8 cellular contexts compared by ENCODE assay signal in genomic region chr6:134173936-134174789, GRCh38.
DNase-seq lines count a peak whose midpoint lies in the region; ATAC-seq and TF ChIP-seq lines count a peak whose summit lies in the region.

No MANE protein-coding gene starts in this region.

- peaks cover 46% of the 10 kb centered on the region for H4K20me1 ChIP-seq in OCI-LY3 (ENCODE audit: insufficient read depth, low read length)

- peak overlapping the region; percentile 79 for H3K4me2 ChIP-seq in OCI-LY3 (ENCODE audit: low read length)

- H3K4me3 ChIP-seq in GM12875 (ENCODE audit: low read depth, low read length), result peak overlapping the region; percentile 50
- H3K4me3 ChIP-seq in OCI-LY3 (ENCODE audit: low read length), result peak overlapping the region; percentile 94
- H3K4me3 ChIP-seq in mucosa of rectum (ENCODE audit: low read length in 2 of 2), result peak overlapping the region; percentile 87 to 92

- no peak for TF ChIP-seq EP300 in Ishikawa (IDR thresholded peaks at IDR 0.05; ENCODE audit: borderline replicate concordance)

- H2AFZ ChIP-seq in OCI-LY3 (ENCODE audit: low read depth, low read length), result no peak overlapping the region

- H3K27me3 ChIP-seq in OCI-LY3 (ENCODE audit: low read depth, low read length) (no peaks in the 10 kb centered on the region), mucosa of rectum (ENCODE audit: control insufficient read depth in 2 of 2, insufficient read depth in 2 of 2, low read length in 2 of 2) (no peaks in the 10 kb centered on the region)

- TF ChIP-seq POLR2A in erythroblast (IDR thresholded peaks at IDR 0.05; ENCODE audit: low read length), result no peak

- ATAC-seq in GM21447 (IDR thresholded peaks at IDR 0.05; ENCODE audit: unreplicated experiment), result no peak

- H3K9ac ChIP-seq in OCI-LY3 (ENCODE audit: low read length) (peak overlapping the region; percentile 97), mucosa of rectum (ENCODE audit: low read depth in 1 of 2, low read length in 2 of 2) (peak overlapping the region; percentile 92 to 97)

- H3K36me3 ChIP-seq in OCI-LY3 (replicated peaks; ENCODE audit: low read depth, low read length), result peaks cover 50% of the 10 kb centered on the region
- H3K36me3 ChIP-seq in mucosa of rectum (ENCODE audit: control insufficient read depth in 2 of 2, insufficient read depth in 2 of 2, low read length in 2 of 2), result peaks cover 38 to 48% of the 10 kb centered on the region in 2 donors

- peak; percentile 46 for TF ChIP-seq CTCF in GM12875 (IDR thresholded peaks at IDR 0.05; ENCODE audit: borderline replicate concordance, insufficient read depth, low read depth, low read length)
- peak; percentile 76 for TF ChIP-seq CTCF in OCI-LY3 (IDR thresholded peaks at IDR 0.05; ENCODE audit: low read depth, low read length)

- peak; percentile 76 for DNase-seq in activated T-cell treated with anti-CD3 and anti-CD28 coated beads for 48 hours (ENCODE audit: low read depth)
- DNase-seq in erythroblast (lab: John Stamatoyannopoulos, UW), result peak; percentile 90 to 94
- peak; percentile 76 for DNase-seq in stimulated activated CD8-positive, alpha-beta memory T cell treated with anti-CD3 and anti-CD28 coated beads, Interleukin-4, amount 100 ng/mL, for 24 hours (ENCODE audit: low read depth)

- H3K9me3 ChIP-seq in OCI-LY3 (ENCODE audit: insufficient read depth, low read length) (no peaks in the 10 kb centered on the region), mucosa of rectum (ENCODE audit: control insufficient read depth in 2 of 2, low read length in 2 of 2) (no peaks in the 10 kb centered on the region)

- TF ChIP-seq RAD21 in Ishikawa (IDR thresholded peaks at IDR 0.05; ENCODE audit: low read depth), result peak; percentile 93

- peaks cover 46% of the 10 kb centered on the region for H3K4me1 ChIP-seq in OCI-LY3 (ENCODE audit: low read length)
- H3K4me1 ChIP-seq in mucosa of rectum (ENCODE audit: control insufficient read depth in 2 of 2, insufficient read depth in 2 of 2, low read length in 2 of 2), result peaks cover 23 to 24% of the 10 kb centered on the region in 2 donors

- H3K79me2 ChIP-seq in OCI-LY3 (ENCODE audit: low read length), result peaks cover 45% of the 10 kb centered on the region

- H3K27ac ChIP-seq in OCI-LY3 (ENCODE audit: low read length) (peak overlapping the region; percentile 73), mucosa of rectum (ENCODE audit: low read depth in 2 of 2, low read length in 2 of 2) (peak overlapping the region; percentile 90 to 93)

TF ChIP-seq in Ishikawa, 13 proteins besides CTCF, POLR2A, EP300 and RAD21:
- TF ChIP-seq TEAD4 (IDR thresholded peaks at IDR 0.05) (no peak), ZBTB7A (IDR thresholded peaks at IDR 0.05; ENCODE audit: low read depth) (no peak), YY1 (IDR thresholded peaks at IDR 0.05; ENCODE audit: low read depth) (no peak), MAX (IDR thresholded peaks at IDR 0.05) (no peak), TAF1 (IDR thresholded peaks at IDR 0.05; ENCODE audit: low read depth) (0 out of 2 replicates have a peak, but pooled peaks have one; percentile 8), TCF12 (IDR thresholded peaks at IDR 0.05; ENCODE audit: low read depth) (no peak)
